In the genomic region with DNA sequence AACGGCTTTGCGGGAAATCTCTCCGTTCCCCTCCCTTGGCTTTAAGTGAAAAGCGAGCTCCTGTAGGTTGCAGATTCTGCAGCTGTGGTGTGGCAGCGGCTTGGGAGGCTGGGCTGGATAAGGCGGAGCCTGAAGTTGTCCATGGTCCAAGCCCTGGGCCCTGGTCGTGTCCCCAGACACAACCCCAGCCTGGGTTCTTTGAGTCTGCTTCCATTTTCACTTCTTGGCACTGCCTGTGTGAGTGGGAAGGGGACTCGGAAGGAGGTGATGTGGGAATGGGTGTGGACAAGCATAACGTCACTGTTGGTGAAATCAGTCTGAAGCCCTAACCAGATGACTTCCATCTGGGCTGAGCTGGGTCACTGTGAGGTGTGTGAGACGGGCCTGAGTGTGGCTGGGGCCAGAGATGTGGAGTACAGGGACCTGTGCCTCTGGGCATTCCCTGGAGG, we compare ENCODE assay signal across 1 cellular context.
TF ChIP-seq lines count a peak whose summit lies in the region.

No MANE protein-coding gene starts in this region.

TF ChIP-seq in HepG2, 621 proteins besides CTCF, POLR2A, EP300 and RAD21:
- TF ChIP-seq ISL2 (CRISPR knock-in tag; IDR thresholded peaks at IDR 0.05): no peak
- no peak for TF ChIP-seq RORA (CRISPR knock-in tag; IDR thresholded peaks at IDR 0.05)
- TF ChIP-seq, protein P1, sequence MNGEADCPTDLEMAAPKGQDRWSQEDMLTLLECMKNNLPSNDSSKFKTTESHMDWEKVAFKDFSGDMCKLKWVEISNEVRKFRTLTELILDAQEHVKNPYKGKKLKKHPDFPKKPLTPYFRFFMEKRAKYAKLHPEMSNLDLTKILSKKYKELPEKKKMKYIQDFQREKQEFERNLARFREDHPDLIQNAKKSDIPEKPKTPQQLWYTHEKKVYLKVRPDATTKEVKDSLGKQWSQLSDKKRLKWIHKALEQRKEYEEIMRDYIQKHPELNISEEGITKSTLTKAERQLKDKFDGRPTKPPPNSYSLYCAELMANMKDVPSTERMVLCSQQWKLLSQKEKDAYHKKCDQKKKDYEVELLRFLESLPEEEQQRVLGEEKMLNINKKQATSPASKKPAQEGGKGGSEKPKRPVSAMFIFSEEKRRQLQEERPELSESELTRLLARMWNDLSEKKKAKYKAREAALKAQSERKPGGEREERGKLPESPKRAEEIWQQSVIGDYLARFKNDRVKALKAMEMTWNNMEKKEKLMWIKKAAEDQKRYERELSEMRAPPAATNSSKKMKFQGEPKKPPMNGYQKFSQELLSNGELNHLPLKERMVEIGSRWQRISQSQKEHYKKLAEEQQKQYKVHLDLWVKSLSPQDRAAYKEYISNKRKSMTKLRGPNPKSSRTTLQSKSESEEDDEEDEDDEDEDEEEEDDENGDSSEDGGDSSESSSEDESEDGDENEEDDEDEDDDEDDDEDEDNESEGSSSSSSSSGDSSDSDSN (CRISPR knock-in tag; IDR thresholded peaks at IDR 0.05): 0 out of 2 replicates have a peak, but pooled peaks have one; percentile 24
- no peak for TF ChIP-seq ZNF263 (CRISPR knock-in tag; IDR thresholded peaks at IDR 0.05)
- no peak for TF ChIP-seq HDAC6 (IDR thresholded peaks at IDR 0.05; ENCODE audit: low read depth, low read length)
